In the genomic region with DNA sequence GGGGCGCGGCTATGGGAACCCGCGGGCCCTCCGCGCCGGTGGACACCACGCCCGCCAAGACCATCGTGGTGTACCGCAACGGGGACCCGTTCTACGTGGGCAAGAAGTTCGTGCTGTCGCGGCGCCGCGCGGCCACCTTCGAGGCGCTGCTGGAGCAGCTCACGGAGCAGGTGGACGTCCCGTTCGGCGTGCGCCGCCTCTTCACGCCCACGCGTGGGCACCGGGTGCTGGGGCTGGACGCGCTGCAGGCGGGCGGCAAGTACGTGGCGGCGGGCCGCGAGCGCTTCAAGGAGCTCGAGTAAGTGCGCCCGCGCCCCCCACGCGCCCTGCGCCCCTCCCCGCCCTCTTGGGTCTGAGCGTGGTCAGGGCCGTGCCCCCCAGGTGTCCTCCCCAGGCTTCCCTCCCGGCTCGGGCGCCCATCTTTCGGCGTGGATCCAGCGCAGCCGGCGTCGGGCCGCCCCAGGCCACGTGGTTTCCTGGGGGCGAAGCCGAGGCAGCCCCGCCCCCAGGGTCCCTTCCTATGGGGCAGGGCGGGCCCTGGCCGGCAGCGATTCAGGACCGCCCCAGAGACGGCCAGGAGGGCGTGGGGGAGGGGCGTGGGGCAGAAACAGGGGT, we compare ENCODE assay signal across 1 cellular context.
TF ChIP-seq lines count a peak whose summit lies in the region.

No MANE protein-coding gene starts in this region.

TF ChIP-seq in K562, 482 proteins besides CTCF, POLR2A, EP300 and RAD21:
- peak in 1 of 2 experiments; percentile 25 for TF ChIP-seq E2F6 (IDR thresholded peaks at IDR 0.05; ENCODE audit: borderline replicate concordance in 1 of 2, extremely low read depth in 1 of 2, insufficient read depth in 1 of 2, insufficient read length in 1 of 2, low read depth in 1 of 2, low read length in 1 of 2, poor library complexity in 1 of 2, severe bottlenecking in 1 of 2)
- no peak for TF ChIP-seq NUFIP1 (IDR thresholded peaks at IDR 0.05; ENCODE audit: partially characterized antibody)
- peak; percentile 10 for TF ChIP-seq PCBP1 (IDR thresholded peaks at IDR 0.05; ENCODE audit: low read depth, low read length, poor library complexity, severe bottlenecking)
